Comparison of ENCODE assay signal across 10 cellular contexts in genomic region chr6:7165736-7166296, GRCh38. TPM values are rescaled to one million over a fixed set of nuclear protein-coding genes. Genes with fewer than 3 reads are reported as not detected.
DNase-seq lines count a peak whose midpoint lies in the region; ATAC-seq and TF ChIP-seq lines count a peak whose summit lies in the region.
"Had no signal": no experiment of that assay in that cellular context is flagged by ENCODE, and none has a peak within 500 bp of the region (broad histone marks: within the 10 kb centered on the region; RNA-seq: fewer than 3 reads in every experiment).

No MANE protein-coding gene starts in this region.

- no peak overlapping the region for H2AFZ ChIP-seq in neural progenitor cell (replicated peaks)

- no peaks in the 10 kb centered on the region for H3F3A ChIP-seq in neural progenitor cell (ENCODE audit: low read depth)

- DNase-seq in NB4 (ENCODE audit: low read depth): peak; percentile 96
- DNase-seq in endodermal cell: peak; percentile 69
- peak; percentile 50 for DNase-seq in neural progenitor cell (ENCODE audit: low spot score)
- DNase-seq in immature natural killer cell: no peak
- DNase-seq in activated T-cell treated with anti-CD3 and anti-CD28 coated beads, Interleukin-2, amount 50 U/mL, for 48 hours: no peak
- DNase-seq in COLO668 (lab: John Stamatoyannopoulos, UW; ENCODE audit: unreplicated experiment): no peak
- DNase-seq: activated CD4-positive, alpha-beta T cell treated with anti-CD3 and anti-CD28 coated beads, Interleukin-2, amount 10 ng/mL, durations not matched to agents 24 days and 14 days had no signal

- H3K9me3 ChIP-seq in BLaER1 (0 out of 2 replicates have a peak, but pooled peaks cover 4% of the 10 kb centered on the region), endodermal cell (ENCODE audit: control insufficient read depth, low read length) (no peaks in the 10 kb centered on the region), neural progenitor cell (ENCODE audit: low read depth) (no peaks in the 10 kb centered on the region)

- peak overlapping the region; percentile 75 for H3K4me2 ChIP-seq in BLaER1
- peak overlapping the region; percentile 42 for H3K4me2 ChIP-seq in neural progenitor cell

- H3K4me3 ChIP-seq in BLaER1 (no peak overlapping the region), NB4 (ENCODE audit: low read depth, low read length) (peak overlapping the region; percentile 53), endodermal cell (ENCODE audit: low read length) (peak overlapping the region; percentile 13), neural progenitor cell (no peak overlapping the region)

- peak overlapping the region; percentile 64 for H3K27ac ChIP-seq in BLaER1
- H3K27ac ChIP-seq in endodermal cell (ENCODE audit: low read depth, low read length): no peak overlapping the region
- no peak overlapping the region for H3K27ac ChIP-seq in neural progenitor cell

- peaks cover 100% of the 10 kb centered on the region for H4K20me1 ChIP-seq in BLaER1
- H4K20me1 ChIP-seq in neural progenitor cell (ENCODE audit: low read depth): peaks cover 81% of the 10 kb centered on the region

- TF ChIP-seq POLR2A in NB4 (IDR thresholded peaks at IDR 0.05; ENCODE audit: extremely low read depth, insufficient read length): no peak

- peak overlapping the region; percentile 28; the same call in 1 of the 2 replicates for H3K9ac ChIP-seq in BLaER1
- H3K9ac ChIP-seq in endodermal cell (ENCODE audit: extremely low read depth, low read length, poor library complexity, severe bottlenecking): no peak overlapping the region
- H3K9ac ChIP-seq in neural progenitor cell: no peak overlapping the region

- H3K27ac Mint-ChIP-seq in endodermal cell: peak overlapping the region; percentile 91
- peak overlapping the region; percentile 44 for H3K27ac Mint-ChIP-seq in neural progenitor cell
- peak overlapping the region in 1 of 6 donors; percentile 45 for H3K27ac Mint-ChIP-seq in immature natural killer cell
- H3K27ac Mint-ChIP-seq: activated CD4-positive, alpha-beta T cell treated with anti-CD3 and anti-CD28 coated beads, Interleukin-2, amount 10 ng/mL, durations not matched to agents 24 days and 14 days; activated naive CD8-positive, alpha-beta T cell had no signal

- H3K27me3 ChIP-seq in BLaER1: no peaks in the 10 kb centered on the region
- no peaks in the 10 kb centered on the region for H3K27me3 ChIP-seq in endodermal cell (ENCODE audit: control insufficient read depth, insufficient read depth, low read length, poor library complexity, severe bottlenecking)
- H3K27me3 ChIP-seq in neural progenitor cell: no peaks in the 10 kb centered on the region

- H3K27me3 Mint-ChIP-seq in endodermal cell (ENCODE audit: insufficient read depth): no peaks in the 10 kb centered on the region
- H3K27me3 Mint-ChIP-seq in neural progenitor cell (ENCODE audit: insufficient read depth, low read depth): peaks cover 3% of the 10 kb centered on the region
- peaks cover 0 to 2% (median 0%) of the 10 kb centered on the region in 3 donors for H3K27me3 Mint-ChIP-seq in immature natural killer cell (ENCODE audit: low read depth in 3 of 3)
- H3K27me3 Mint-ChIP-seq: activated CD4-positive, alpha-beta T cell treated with anti-CD3 and anti-CD28 coated beads, Interleukin-2, amount 10 ng/mL, durations not matched to agents 24 days and 14 days; activated naive CD8-positive, alpha-beta T cell had no signal

- H3K4me1 ChIP-seq in BLaER1 (peaks cover 100% of the 10 kb centered on the region), endodermal cell (ENCODE audit: control insufficient read depth, insufficient read depth, low read length) (peaks cover 46% of the 10 kb centered on the region), neural progenitor cell (peaks cover 17% of the 10 kb centered on the region)

- WGBS in endodermal cell (ENCODE audit: insufficient coverage in 1 of 2, insufficient read length in 1 of 2), 2 experiments: 28% methylated on average over 5 of the region's 5 CpGs; no CpG with 5 or more reads in 1 of the 2 experiments

- no peak for ATAC-seq in HG03354 (IDR thresholded peaks at IDR 0.05; ENCODE audit: poor library complexity, severe bottlenecking, unreplicated experiment)

- peaks cover 4% of the 10 kb centered on the region for H3K79me2 ChIP-seq in neural progenitor cell (ENCODE audit: low read depth)

- no peaks in the 10 kb centered on the region for H3K9me3 Mint-ChIP-seq in endodermal cell
- H3K9me3 Mint-ChIP-seq in neural progenitor cell: no peaks in the 10 kb centered on the region
- no peaks in the 10 kb centered on the region for H3K9me3 Mint-ChIP-seq in immature natural killer cell
- H3K9me3 Mint-ChIP-seq: activated CD4-positive, alpha-beta T cell treated with anti-CD3 and anti-CD28 coated beads, Interleukin-2, amount 10 ng/mL, durations not matched to agents 24 days and 14 days had no signal

- TF ChIP-seq CTCF in NB4 (IDR thresholded peaks at IDR 0.05; ENCODE audit: low read depth, low read length): no peak
- no peak for TF ChIP-seq CTCF in endodermal cell (conservative IDR thresholded peaks at IDR 0.05)
- TF ChIP-seq CTCF in neural progenitor cell (IDR thresholded peaks at IDR 0.05): no peak

- H3K36me3 Mint-ChIP-seq in endodermal cell (ENCODE audit: low read depth): peaks cover 9% of the 10 kb centered on the region
- H3K36me3 Mint-ChIP-seq in neural progenitor cell: no peaks in the 10 kb centered on the region
- H3K36me3 Mint-ChIP-seq in immature natural killer cell: no peaks in the 10 kb centered on the region
- H3K36me3 Mint-ChIP-seq: activated naive CD8-positive, alpha-beta T cell had no signal

- H3K4me3 Mint-ChIP-seq in endodermal cell (peak overlapping the region; percentile 40), neural progenitor cell (peak overlapping the region; percentile 64), immature natural killer cell (no peak overlapping the region)
- H3K4me3 Mint-ChIP-seq: activated CD4-positive, alpha-beta T cell treated with anti-CD3 and anti-CD28 coated beads, Interleukin-2, amount 10 ng/mL, durations not matched to agents 24 days and 14 days; activated naive CD8-positive, alpha-beta T cell had no signal

- H3K4me1 Mint-ChIP-seq in endodermal cell (peaks cover 86% of the 10 kb centered on the region), neural progenitor cell (peaks cover 40% of the 10 kb centered on the region), immature natural killer cell (peaks cover 43 to 62% of the 10 kb centered on the region in 2 donors)

- H3K36me3 ChIP-seq in BLaER1 (peaks cover 27% of the 10 kb centered on the region; the same call in 1 of the 2 replicates), endodermal cell (ENCODE audit: control insufficient read depth, insufficient read depth, low read length) (no peaks in the 10 kb centered on the region), neural progenitor cell (no peaks in the 10 kb centered on the region)

RNA-seq across cellular contexts. Expression of gene RREB1, which starts 58.1 kb away (rescaled TPM):
- 10 to 100 TPM; 51.2 to 64.3 TPM for total RNA-seq in endodermal cell
- polyA plus RNA-seq in endodermal cell (2013, experiment 1 of 2): 13.7 TPM
- 15.6 TPM for polyA plus RNA-seq in endodermal cell (2013, experiment 2 of 2)
- 12.1 and 13.1 TPM in 2 replicates for total RNA-seq in neural progenitor cell (ENCODE audit: low replicate concordance)
- polyA plus RNA-seq in immature natural killer cell: 1 to 10 TPM in 2 of 3 donors, under 1 TPM in 1; 0.17 to 4.5 (median 3.3) TPM

Comparison
In these comparisons a context has a peak if more than half of its experiments do, and no peak if none do; other contexts are left out.
1. H3K4me3 ChIP-seq: peak in NB4 (single experiment) and endodermal cell (single experiment); none in BLaER1 (single experiment) and neural progenitor cell (single experiment).
2. DNase-seq: peak in NB4 (single experiment), endodermal cell (single experiment) and neural progenitor cell (single experiment); none in immature natural killer cell (0 of 3), activated T-cell treated with anti-CD3 and anti-CD28 coated beads, Interleukin-2, amount 50 U/mL, for 48 hours (0 of 2) and COLO668 (single experiment).
3. H3K4me3 Mint-ChIP-seq: peak in endodermal cell (single experiment) and neural progenitor cell (single experiment); none in immature natural killer cell (0 of 5).